In the genomic region with DNA sequence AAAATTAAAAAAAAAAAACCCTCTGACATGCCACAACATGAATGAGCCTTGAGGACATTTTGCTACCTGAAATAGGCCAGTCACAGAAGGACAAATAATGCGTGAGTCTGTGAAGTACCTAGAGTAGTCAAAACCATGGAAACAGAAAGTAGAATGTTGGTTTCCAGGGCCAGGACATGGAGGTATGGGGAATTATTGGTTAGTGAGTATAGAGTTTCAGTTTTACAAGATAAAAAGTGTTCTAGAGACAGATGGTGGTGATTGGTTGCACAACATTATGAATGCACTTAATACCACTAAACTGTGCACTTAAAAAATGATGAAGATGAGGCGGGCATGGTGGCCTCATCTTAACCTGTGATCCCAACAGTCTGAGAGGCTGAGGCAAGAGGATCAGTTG, we compare ENCODE assay signal across 13 cellular contexts.
DNase-seq lines count a peak whose midpoint lies in the region; ATAC-seq and FAIRE-seq lines count a peak whose summit lies in the region.
"Had no signal": no experiment of that assay in that cellular context is flagged by ENCODE, and none has a peak within 500 bp of the region (broad histone marks: within the 10 kb centered on the region; RNA-seq: fewer than 3 reads in every experiment).

No MANE protein-coding gene starts in this region.

- DNase-seq in DMS 273 treated with DMSO at 0.1 percent for 48 hours (lab: John Stamatoyannopoulos, UW) (peak; percentile 82), NCI-H2171 (lab: John Stamatoyannopoulos, UW) (peak; percentile 35), activated gamma-delta T cell treated with Interleukin-2 at 50 U/mL for 16 hours (no peak), NCI-H1436 (lab: John Stamatoyannopoulos, UW) (no peak), SW 1271 (lab: John Stamatoyannopoulos, UW) (no peak)
- DNase-seq: activated B cell treated with CpG ODN at 0.5 μM for 24 hours; DMS79 treated with DMSO at 0.1 percent for 48 hours; islet precursor cell; stimulated activated CD4-positive, alpha-beta T cell treated with anti-CD3 and anti-CD28 coated beads, Interleukin-2, amount 100 ng/mL, for 24 hours had no signal

- FAIRE-seq in islet of Langerhans (lab: Jason Lieb, UNC): peak; percentile 5
- FAIRE-seq: astrocyte, H54 had no signal

- ATAC-seq in GM18909 (IDR thresholded peaks at IDR 0.05; ENCODE audit: poor library complexity, unreplicated experiment): peak; percentile 50

Comparison
In these comparisons a context has a peak if more than half of its experiments do, and no peak if none do; other contexts are left out.
1. DNase-seq: peak in DMS 273 treated with DMSO at 0.1 percent for 48 hours (single experiment) and NCI-H2171 (single experiment); none in activated gamma-delta T cell treated with Interleukin-2 at 50 U/mL for 16 hours (single experiment), NCI-H1436 (single experiment) and SW 1271 (0 of 2).